ENCODE assay signal across 12 cellular contexts in genomic region chr12:50620975-50621360, GRCh38.
DNase-seq lines count a peak whose midpoint lies in the region; FAIRE-seq and TF ChIP-seq lines count a peak whose summit lies in the region.
"Had no signal": no experiment of that assay in that cellular context is flagged by ENCODE, and none has a peak within 500 bp of the region (broad histone marks: within the 10 kb centered on the region; RNA-seq: fewer than 3 reads in every experiment).

No MANE protein-coding gene starts in this region.

- H2BK15ac ChIP-seq in neuronal stem cell (ENCODE audit: low read length), result no peak overlapping the region

- H3K9ac ChIP-seq in neuronal stem cell (ENCODE audit: low read depth, low read length, poor library complexity) (no peak overlapping the region), MM.1S (ENCODE audit: low read length) (no peak overlapping the region)

- no peak for TF ChIP-seq CTCF in choroid plexus epithelial cell (conservative IDR thresholded peaks at IDR 0.05; ENCODE audit: low read depth, low read length)
- TF ChIP-seq CTCF in MM.1S (IDR thresholded peaks at IDR 0.05; ENCODE audit: low read length), result no peak
- TF ChIP-seq CTCF in D721Med (IDR thresholded peaks at IDR 0.05; ENCODE audit: insufficient read depth, missing control alignments), result no peak

- H4K91ac ChIP-seq in neuronal stem cell (ENCODE audit: low read depth, low read length, poor library complexity), result no peak overlapping the region

- no peaks in the 10 kb centered on the region for H3K27me3 ChIP-seq in CD4-positive, alpha-beta memory T cell (ENCODE audit: insufficient read depth, low read length)
- H3K27me3 ChIP-seq in neuronal stem cell (ENCODE audit: control insufficient read depth in 3 of 3, insufficient read depth in 3 of 3, low read depth in 1 of 3, low read length in 3 of 3) (no peaks in the 10 kb centered on the region), MM.1S (replicated peaks; ENCODE audit: insufficient read depth, low read length) (no peaks in the 10 kb centered on the region)

- H2BK12ac ChIP-seq in neuronal stem cell (ENCODE audit: low read length), result no peak overlapping the region

- H4K20me1 ChIP-seq in MM.1S (ENCODE audit: insufficient read depth, low read length), result no peaks in the 10 kb centered on the region

- no peak overlapping the region for H4K8ac ChIP-seq in neuronal stem cell (ENCODE audit: low read depth, low read length)

- no peak overlapping the region for H3K4me3 ChIP-seq in CD4-positive, alpha-beta memory T cell (ENCODE audit: low read length in 2 of 2)
- no peak overlapping the region for H3K4me3 ChIP-seq in choroid plexus epithelial cell (ENCODE audit: low read depth, low read length)
- no peak overlapping the region for H3K4me3 ChIP-seq in neuronal stem cell (ENCODE audit: low read length in 2 of 2)
- no peak overlapping the region for H3K4me3 ChIP-seq in MM.1S (ENCODE audit: low read length)
- H3K4me3 ChIP-seq: HAP-1 had no signal

- H3K27me3 Mint-ChIP-seq in CD4-positive, alpha-beta memory T cell, result no peaks in the 10 kb centered on the region

- H3K79me1 ChIP-seq in neuronal stem cell (ENCODE audit: low read depth, low read length), result no peaks in the 10 kb centered on the region

- no CpG with 5 or more reads among the region's 1 CpG for WGBS in neuronal stem cell (ENCODE audit: extremely low coverage in 2 of 2, insufficient read length in 2 of 2, insufficient replicate concordance in 1 of 2), 2 donors

- H3K27ac Mint-ChIP-seq in CD4-positive, alpha-beta memory T cell, result peak overlapping the region in 4 of 7 donors; percentile 20 to 76 (median 60)

- peaks cover 46 to 75% (median 56%) of the 10 kb centered on the region in 4 donors for H3K4me1 Mint-ChIP-seq in CD4-positive, alpha-beta memory T cell

- no peak overlapping the region for H3K14ac ChIP-seq in neuronal stem cell (ENCODE audit: low read length)

- H3K9me2 ChIP-seq in MM.1S (replicated peaks; ENCODE audit: insufficient read depth, low read length), result no peaks in the 10 kb centered on the region

- CTCF ChIA-PET in CD4-positive, alpha-beta memory T cell (lab: Charles Lee; ENCODE audit: partially characterized antibody), result interaction anchor here (1.4 to 1.7 kb wide), 2 partner anchors 18 to 116 kb away, joined by 4 to 8 read pairs; partner anchors contain the start of gene DIP2B

- no peak overlapping the region for H3K4ac ChIP-seq in neuronal stem cell (ENCODE audit: low read length)

- peaks cover 44% of the 10 kb centered on the region for H3K4me1 ChIP-seq in CD4-positive, alpha-beta memory T cell (ENCODE audit: insufficient read depth, low read length)
- H3K4me1 ChIP-seq in neuronal stem cell (ENCODE audit: control insufficient read depth in 2 of 2, insufficient read depth in 1 of 2, low read depth in 1 of 2, low read length in 2 of 2) (peaks cover 25 to 32% of the 10 kb centered on the region in 2 donors), MM.1S (ENCODE audit: low read length) (no peaks in the 10 kb centered on the region)

- H3K36me3 Mint-ChIP-seq in CD4-positive, alpha-beta memory T cell, result peaks cover under 1% of the 10 kb centered on the region in 2 donors

- FAIRE-seq in D721Med (lab: Jason Lieb, UNC), result no peak

- no peak overlapping the region for H2BK5ac ChIP-seq in neuronal stem cell (ENCODE audit: low read length)

- H3K9me3 ChIP-seq in CD4-positive, alpha-beta memory T cell (ENCODE audit: control insufficient read depth in 1 of 2, low read length in 2 of 2), result no peaks in the 10 kb centered on the region
- H3K9me3 ChIP-seq in KOPT-K1 (ENCODE audit: insufficient read depth, low read length, poor library complexity, severe bottlenecking), result no peaks in the 10 kb centered on the region
- no peaks in the 10 kb centered on the region for H3K9me3 ChIP-seq in neuronal stem cell (replicated peaks in 1 of 2; ENCODE audit: control insufficient read depth in 2 of 2, insufficient read depth in 1 of 2, low read depth in 1 of 2, low read length in 2 of 2)
- H3K9me3 ChIP-seq in MM.1S (replicated peaks; ENCODE audit: insufficient read depth, low read length), result no peaks in the 10 kb centered on the region
- H3K9me3 ChIP-seq: HAP-1 had no signal

- peak overlapping the region in 1 of 8 donors; percentile 3 for H3K4me3 Mint-ChIP-seq in CD4-positive, alpha-beta memory T cell

- no peaks in the 10 kb centered on the region for H3F3A ChIP-seq in MM.1S (ENCODE audit: insufficient read depth, low read length)

- intact Hi-C loops in CD4-positive, alpha-beta memory T cell (cut with micrococcal nuclease), result no loop called here

- no peak overlapping the region for H2BK120ac ChIP-seq in neuronal stem cell (ENCODE audit: low read depth, low read length)

- no peaks in the 10 kb centered on the region; the same call in 1 of the 2 replicates for H3K79me2 ChIP-seq in MM.1S (ENCODE audit: low read length)

- H2AFZ ChIP-seq in neuronal stem cell (ENCODE audit: low read length) (no peak overlapping the region), MM.1S (ENCODE audit: low read length) (no peak overlapping the region)

- H3K36me3 ChIP-seq in CD4-positive, alpha-beta memory T cell (ENCODE audit: insufficient read depth, low read length), result no peaks in the 10 kb centered on the region
- H3K36me3 ChIP-seq in KOPT-K1 (ENCODE audit: insufficient read depth, low read length) (0 out of 2 replicates have a peak, but pooled peaks cover under 1% of the 10 kb centered on the region), neuronal stem cell (replicated peaks in 1 of 2; ENCODE audit: control insufficient read depth in 2 of 2, insufficient read depth in 2 of 2, low read length in 2 of 2) (peaks cover 0 to 1% of the 10 kb centered on the region in 2 donors), MM.1S (replicated peaks; ENCODE audit: insufficient read depth, low read length) (no peaks in the 10 kb centered on the region)
- H3K36me3 ChIP-seq: HAP-1 had no signal

- H3K23ac ChIP-seq in neuronal stem cell (ENCODE audit: low read depth, low read length, poor library complexity), result no peak overlapping the region

- H3K4me2 ChIP-seq in neuronal stem cell (ENCODE audit: insufficient read depth, low read length, poor library complexity, severe bottlenecking) (no peak overlapping the region), MM.1S (ENCODE audit: low read depth, low read length) (no peak overlapping the region)

- no peaks in the 10 kb centered on the region for H3K9me3 Mint-ChIP-seq in CD4-positive, alpha-beta memory T cell

- H3K27ac ChIP-seq in CD4-positive, alpha-beta memory T cell (ENCODE audit: low read depth, low read length), result no peak overlapping the region
- peak overlapping the region; percentile 87 for H3K27ac ChIP-seq in KOPT-K1 (ENCODE audit: low read depth, low read length, poor library complexity, severe bottlenecking)
- peak overlapping the region; percentile 77 for H3K27ac ChIP-seq in neuronal stem cell (replicated peaks; ENCODE audit: low read length)
- H3K27ac ChIP-seq in MM.1S (ENCODE audit: low read length), result no peak overlapping the region

- POLR2A ChIA-PET in CD4-positive, alpha-beta memory T cell (lab: Charles Lee; ENCODE audit: partially characterized antibody), result no interaction called here

- H3K18ac ChIP-seq in neuronal stem cell (ENCODE audit: low read length), result no peak overlapping the region

- no peak for DNase-seq in CD4-positive, alpha-beta memory T cell
- DNase-seq in choroid plexus epithelial cell (ENCODE audit: low read depth) (peak; percentile 34), neuronal stem cell (ENCODE audit: low spot score) (no peak), SW480 (ENCODE audit: low spot score) (no peak), MM.1S (no peak), NCI-H146 treated with DMSO at 0.1 percent for 48 hours (lab: John Stamatoyannopoulos, UW; ENCODE audit: unreplicated experiment) (no peak), D721Med (ENCODE audit: insufficient read length, low spot score) (no peak)
- DNase-seq: activated T-cell treated with anti-CD3 and anti-CD28 coated beads, Interleukin-2, amount 50 U/mL, for 1 hour; central memory CD4-positive, alpha-beta T cell; OCI-M1 had no signal

- H2AK5ac ChIP-seq in neuronal stem cell (ENCODE audit: low read depth, low read length), result no peak overlapping the region

Comparison
In these comparisons a context has a peak if more than half of its experiments do, and no peak if none do; other contexts are left out.
1. H3K27ac ChIP-seq: peak in KOPT-K1 (single experiment) and neuronal stem cell (single experiment); none in CD4-positive, alpha-beta memory T cell (single experiment) and MM.1S (single experiment).